In genomic region chr6:43297644-43298564, GRCh38 we compare ENCODE assay signal across 21 cellular contexts. TPM values are rescaled to one million over a fixed set of nuclear protein-coding genes. Genes with fewer than 3 reads are reported as not detected.
DNase-seq lines count a peak whose midpoint lies in the region; ATAC-seq lines count a peak whose summit lies in the region.
"Had no signal": no experiment of that assay in that cellular context is flagged by ENCODE, and none has a peak within 500 bp of the region (broad histone marks: within the 10 kb centered on the region; RNA-seq: fewer than 3 reads in every experiment).

Gene SLC22A7 (plus strand): TSS chr6:43298260. CDS start chr6:43298359, 99 bp downstream.

- no peak within 1 kb of the TSS for H2BK5ac ChIP-seq in neuronal stem cell (ENCODE audit: low read length)

- no peak within 1 kb of the TSS for H3K14ac ChIP-seq in neuronal stem cell (ENCODE audit: low read length)

- no peak within 1 kb of the TSS for H3K9ac ChIP-seq in neuronal stem cell (ENCODE audit: low read depth, low read length, poor library complexity)

- ATAC-seq in left ventricle myocardium superior (peak; percentile 83), GM18868 (IDR thresholded peaks at IDR 0.05; ENCODE audit: unreplicated experiment) (no peak)
- ATAC-seq: HCT116; left lung; stimulated activated memory B cell treated with anti-CD40 and anti-IgM and Interleukin-4, amounts not matched to agents 10 μg/mL and 1 μg/mL and 100 μg/mL, for 72 hours had no signal

- H3K36me3 ChIP-seq in H7 (replicated peaks; ENCODE audit: control insufficient read depth, insufficient read depth, low read length) (no peaks in the 10 kb centered on the region), neuronal stem cell (replicated peaks in 1 of 2; ENCODE audit: control insufficient read depth in 2 of 2, insufficient read depth in 2 of 2, low read length in 2 of 2) (no peaks in the 10 kb centered on the region)
- no peaks in the 10 kb centered on the region for H3K36me3 ChIP-seq in CD4-positive, alpha-beta memory T cell (ENCODE audit: insufficient read depth, low read length)
- H3K36me3 ChIP-seq: BE2C, cardiac muscle cell, left lung, transverse colon had no signal

- H3K36me3 Mint-ChIP-seq in CD4-positive, alpha-beta memory T cell = no peaks in the 10 kb centered on the region
- H3K36me3 Mint-ChIP-seq: activated CD4-positive, alpha-beta memory T cell treated with anti-CD3 and anti-CD28 coated beads for 36 hours; stimulated activated memory B cell treated with anti-CD40 and anti-IgM and Interleukin-4, amounts not matched to agents 10 μg/mL and 1 μg/mL and 100 μg/mL, for 72 hours had no signal

- no CpG with 5 or more reads among the region's 10 CpGs for WGBS in neuronal stem cell (ENCODE audit: extremely low coverage in 2 of 2, insufficient read length in 2 of 2, insufficient replicate concordance in 1 of 2), 2 donors

- H2AK5ac ChIP-seq in neuronal stem cell (ENCODE audit: low read depth, low read length) = peak within 1 kb of the TSS; percentile 82

- H3K27me3 ChIP-seq in H7 (ENCODE audit: control insufficient read depth, insufficient read depth, low read length) (no peaks in the 10 kb centered on the region), neuronal stem cell (ENCODE audit: control insufficient read depth in 3 of 3, insufficient read depth in 3 of 3, low read depth in 1 of 3, low read length in 3 of 3) (peaks cover 0 to 44% (median 0%) of the 10 kb centered on the region in 3 experiments)
- no peaks in the 10 kb centered on the region for H3K27me3 ChIP-seq in CD4-positive, alpha-beta memory T cell (ENCODE audit: insufficient read depth, low read length)
- H3K27me3 ChIP-seq: BE2C, cardiac muscle cell had no signal

- no peak within 1 kb of the TSS for H3K4me2 ChIP-seq in neuronal stem cell (ENCODE audit: insufficient read depth, low read length, poor library complexity, severe bottlenecking)

- H4K8ac ChIP-seq in neuronal stem cell (ENCODE audit: low read depth, low read length) = no peak within 1 kb of the TSS

- no peak within 1 kb of the TSS for H3K27ac ChIP-seq in neuronal stem cell (replicated peaks; ENCODE audit: low read length)
- H3K27ac ChIP-seq in CD4-positive, alpha-beta memory T cell (ENCODE audit: low read depth, low read length) = no peak within 1 kb of the TSS
- H3K27ac ChIP-seq: cardiac muscle cell, left lung, transverse colon had no signal

- no peak within 1 kb of the TSS for H3K27ac Mint-ChIP-seq in CD4-positive, alpha-beta memory T cell
- H3K27ac Mint-ChIP-seq: activated CD4-positive, alpha-beta memory T cell treated with anti-CD3 and anti-CD28 coated beads for 36 hours; stimulated activated memory B cell treated with anti-CD40 and anti-IgM and Interleukin-4, amounts not matched to agents 10 μg/mL and 1 μg/mL and 100 μg/mL, for 72 hours had no signal

- peaks cover 8 to 21% of the 10 kb centered on the region in 2 donors for H3K4me1 ChIP-seq in neuronal stem cell (ENCODE audit: control insufficient read depth in 2 of 2, insufficient read depth in 1 of 2, low read depth in 1 of 2, low read length in 2 of 2)
- no peaks in the 10 kb centered on the region for H3K4me1 ChIP-seq in CD4-positive, alpha-beta memory T cell (ENCODE audit: insufficient read depth, low read length)
- H3K4me1 ChIP-seq: BE2C, left lung, transverse colon had no signal

- no peak within 1 kb of the TSS for H2BK120ac ChIP-seq in neuronal stem cell (ENCODE audit: low read depth, low read length)

- H3K23ac ChIP-seq in neuronal stem cell (ENCODE audit: low read depth, low read length, poor library complexity) = peak within 1 kb of the TSS; percentile 78

- peaks cover 4 to 13% of the 10 kb centered on the region in 2 donors for H3K27me3 Mint-ChIP-seq in CD4-positive, alpha-beta memory T cell

- no peak within 1 kb of the TSS for H3K4me3 ChIP-seq in H7 (ENCODE audit: insufficient read depth, low read depth, low read length)
- no peak within 1 kb of the TSS for H3K4me3 ChIP-seq in neuronal stem cell (ENCODE audit: low read length in 2 of 2)
- no peak within 1 kb of the TSS for H3K4me3 ChIP-seq in CD4-positive, alpha-beta memory T cell (ENCODE audit: low read length in 2 of 2)
- H3K4me3 ChIP-seq: cardiac muscle cell, left lung, transverse colon had no signal

- no peaks in the 10 kb centered on the region for H3K9me3 ChIP-seq in neuronal stem cell (replicated peaks in 1 of 2; ENCODE audit: control insufficient read depth in 2 of 2, insufficient read depth in 1 of 2, low read depth in 1 of 2, low read length in 2 of 2)
- H3K9me3 ChIP-seq in CD4-positive, alpha-beta memory T cell (ENCODE audit: control insufficient read depth in 1 of 2, low read length in 2 of 2) = no peaks in the 10 kb centered on the region
- H3K9me3 ChIP-seq: BE2C, left lung, transverse colon had no signal

- peak within 1 kb of the TSS; percentile 58 for H2BK12ac ChIP-seq in neuronal stem cell (ENCODE audit: low read length)

- H3K4ac ChIP-seq in neuronal stem cell (ENCODE audit: low read length) = peak within 1 kb of the TSS; percentile 44

- intact Hi-C loops in left ventricle myocardium superior (cut with micrococcal nuclease) = no loop called here
- intact Hi-C loops in CD4-positive, alpha-beta memory T cell (cut with micrococcal nuclease) = no loop called here

- peak within 1 kb of the TSS; percentile 25 for H4K91ac ChIP-seq in neuronal stem cell (ENCODE audit: low read depth, low read length, poor library complexity)

- CTCF ChIA-PET in CD4-positive, alpha-beta memory T cell (lab: Charles Lee; ENCODE audit: partially characterized antibody) = interaction anchor here (1.5 to 2.5 kb wide), 2 partner anchors 10 to 95 kb away, joined by 3 to 18 read pairs; partner anchors contain the start of gene CRIP3

- peak within 1 kb of the TSS; percentile 56 for H2AFZ ChIP-seq in neuronal stem cell (ENCODE audit: low read length)

- H3K4me1 Mint-ChIP-seq in CD4-positive, alpha-beta memory T cell = peaks cover 0 to 2% (median 0%) of the 10 kb centered on the region in 4 donors

- DNase-seq in H7 = peak; percentile 40
- DNase-seq in astrocyte of the hippocampus (ENCODE audit: low read depth, low spot score) = peak; percentile 52
- DNase-seq in left ventricle myocardium superior = peak; percentile 83
- DNase-seq in neuronal stem cell (ENCODE audit: low spot score) = no peak
- no peak for DNase-seq in CD4-positive, alpha-beta memory T cell
- DNase-seq in DMS79 (lab: John Stamatoyannopoulos, UW) = no peak
- DNase-seq in SHP77 treated with DMSO at 0.1 percent for 48 hours (lab: John Stamatoyannopoulos, UW) = no peak
- DNase-seq: activated CD4-positive, alpha-beta memory T cell treated with anti-CD3 and anti-CD28 coated beads for 36 hours; activated T-cell treated with anti-CD3 and anti-CD28 coated beads, Interleukin-2, amount 50 U/mL, for 48 hours; BE2C; effector memory CD4-positive, alpha-beta T cell; left lung; NCI-H1694 treated with DMSO at 0.1 percent for 48 hours; NCI-H345; stimulated activated CD4-positive, alpha-beta T cell treated with anti-CD3 and anti-CD28 coated beads, Interleukin-12 subunit alpha, Interleukin-12 subunit beta, amount 100 ng/mL, for 4 hours; T-helper 1 cell; transverse colon had no signal

- H3K79me1 ChIP-seq in neuronal stem cell (ENCODE audit: low read depth, low read length) = no peaks in the 10 kb centered on the region

- H2BK15ac ChIP-seq in neuronal stem cell (ENCODE audit: low read length) = peak within 1 kb of the TSS; percentile 47

- no peaks in the 10 kb centered on the region for H3K9me3 Mint-ChIP-seq in CD4-positive, alpha-beta memory T cell
- H3K9me3 Mint-ChIP-seq: activated CD4-positive, alpha-beta memory T cell treated with anti-CD3 and anti-CD28 coated beads for 36 hours; stimulated activated memory B cell treated with anti-CD40 and anti-IgM and Interleukin-4, amounts not matched to agents 10 μg/mL and 1 μg/mL and 100 μg/mL, for 72 hours had no signal

- H3K18ac ChIP-seq in neuronal stem cell (ENCODE audit: low read length) = peak within 1 kb of the TSS; percentile 77

- POLR2A ChIA-PET in CD4-positive, alpha-beta memory T cell (lab: Charles Lee; ENCODE audit: partially characterized antibody) = no interaction called here

- no peak within 1 kb of the TSS for H3K4me3 Mint-ChIP-seq in CD4-positive, alpha-beta memory T cell
- H3K4me3 Mint-ChIP-seq: activated CD4-positive, alpha-beta memory T cell treated with anti-CD3 and anti-CD28 coated beads for 36 hours; stimulated activated memory B cell treated with anti-CD40 and anti-IgM and Interleukin-4, amounts not matched to agents 10 μg/mL and 1 μg/mL and 100 μg/mL, for 72 hours had no signal

RNA-seq across cellular contexts. Expression of gene SLC22A7, which starts in this region (rescaled TPM):
- not detected in 2 replicates for total RNA-seq in H7 (2014; rRNA removed; shearing (Covaris generic))
- total RNA-seq in left ventricle myocardium superior = not detected
- polyA plus RNA-seq in neuronal stem cell (2013, experiment 1 of 2) = 0.01 TPM
- not detected for polyA plus RNA-seq in neuronal stem cell (2013, experiment 2 of 2)
- not detected for total RNA-seq in CD4-positive, alpha-beta memory T cell
- not detected for polyA plus RNA-seq in CD4-positive, alpha-beta memory T cell
- total RNA-seq: activated CD4-positive, alpha-beta memory T cell treated with anti-CD3 and anti-CD28 coated beads for 36 hours; cardiac muscle cell; left lung; transverse colon had no signal

Comparison
In these comparisons a context has a peak if more than half of its experiments do, and no peak if none do; other contexts are left out.
1. Peak in DNase-seq in H7; RNA of the gene not detected or under 1 TPM.
2. Peak in DNase-seq and ATAC-seq in left ventricle myocardium superior; RNA of the gene not detected or under 1 TPM.